8 cellular contexts compared by ENCODE assay signal in the genomic region with DNA sequence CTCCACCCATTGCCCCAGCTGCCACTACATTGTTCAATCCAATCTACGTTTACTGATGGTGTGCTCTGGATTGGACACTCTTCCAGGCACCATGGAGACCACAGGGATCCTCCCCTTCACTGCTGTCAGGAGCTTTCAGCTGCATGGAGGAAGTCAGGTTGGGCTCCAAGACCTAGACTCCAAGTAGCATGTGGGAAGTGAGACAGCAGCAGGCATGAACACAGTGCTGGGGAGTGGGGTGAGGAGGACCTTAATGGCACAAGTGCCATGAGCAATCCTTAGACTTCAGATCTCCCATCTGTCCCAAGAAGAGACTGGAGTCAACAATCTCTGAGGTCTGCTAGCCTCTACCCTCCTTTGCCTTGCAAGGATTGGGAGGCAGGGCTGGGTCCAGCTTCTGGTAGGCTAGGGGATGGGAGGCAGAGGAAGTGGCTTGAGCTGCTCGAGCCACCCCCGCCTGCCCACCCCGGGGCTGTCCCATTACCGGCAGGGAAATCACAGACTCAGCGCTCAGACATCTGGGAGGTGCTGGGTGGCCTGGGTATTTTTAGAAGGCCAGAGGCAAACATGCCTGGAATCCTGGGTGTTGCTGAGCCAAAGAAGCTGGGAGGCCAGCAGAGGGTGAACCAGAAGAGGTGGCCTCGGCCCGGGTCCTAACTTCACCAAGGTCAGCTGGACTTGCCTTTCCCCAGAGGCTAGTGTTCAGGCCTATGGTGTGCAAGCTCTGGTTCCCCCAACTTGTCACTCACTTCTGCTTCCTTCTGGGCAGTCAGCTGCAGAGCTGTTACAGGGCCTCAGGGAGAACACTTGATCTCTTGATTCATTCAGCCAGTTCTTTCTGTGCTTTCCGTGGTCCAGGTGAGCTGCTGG. TPM values are rescaled to one million over a fixed set of nuclear protein-coding genes. Genes with fewer than 3 reads are reported as not detected.
DNase-seq lines count a peak whose midpoint lies in the region; ATAC-seq and TF ChIP-seq lines count a peak whose summit lies in the region.

No MANE protein-coding gene starts in this region.

- H3K36me3 Mint-ChIP-seq in activated naive CD4-positive, alpha-beta T cell treated with anti-CD3 and anti-CD28 coated beads, Interleukin-2, amount 50 U/mL, for 24 hours: no peaks in the 10 kb centered on the region
- H3K36me3 Mint-ChIP-seq in activated naive CD4-positive, alpha-beta T cell treated with anti-CD3 and anti-CD28 coated beads for 36 hours (ENCODE audit: low read depth): no peaks in the 10 kb centered on the region
- H3K36me3 Mint-ChIP-seq in chondrocyte (ENCODE audit: low read depth) (no peaks in the 10 kb centered on the region), nephron (ENCODE audit: low read depth) (no peaks in the 10 kb centered on the region)

- no peaks in the 10 kb centered on the region for H3K27me3 ChIP-seq in HL-60 (ENCODE audit: insufficient read depth, poor library complexity, severe bottlenecking)

- intact Hi-C loops in activated naive CD4-positive, alpha-beta T cell treated with anti-CD3 and anti-CD28 coated beads for 36 hours (cut with micrococcal nuclease): no loop called here

- H3K9me3 Mint-ChIP-seq in activated naive CD4-positive, alpha-beta T cell treated with anti-CD3 and anti-CD28 coated beads, Interleukin-2, amount 50 U/mL, for 24 hours: no peaks in the 10 kb centered on the region
- H3K9me3 Mint-ChIP-seq in activated naive CD4-positive, alpha-beta T cell treated with anti-CD3 and anti-CD28 coated beads for 36 hours: no peaks in the 10 kb centered on the region
- H3K9me3 Mint-ChIP-seq in chondrocyte (ENCODE audit: low read depth): no peaks in the 10 kb centered on the region
- no peaks in the 10 kb centered on the region for H3K9me3 Mint-ChIP-seq in nephron

- H3K27me3 Mint-ChIP-seq in activated naive CD4-positive, alpha-beta T cell treated with anti-CD3 and anti-CD28 coated beads, Interleukin-2, amount 50 U/mL, for 24 hours: no peaks in the 10 kb centered on the region
- H3K27me3 Mint-ChIP-seq in activated naive CD4-positive, alpha-beta T cell treated with anti-CD3 and anti-CD28 coated beads for 36 hours (ENCODE audit: low read depth): no peaks in the 10 kb centered on the region
- H3K27me3 Mint-ChIP-seq in chondrocyte (ENCODE audit: low read depth) (no peaks in the 10 kb centered on the region), nephron (ENCODE audit: low read depth) (peaks cover 15% of the 10 kb centered on the region)

- H3K27ac ChIP-seq in HL-60 (replicated peaks): peak overlapping the region; percentile 57

- CTCF ChIA-PET in activated naive CD4-positive, alpha-beta T cell treated with anti-CD3 and anti-CD28 coated beads for 36 hours (lab: Charles Lee): interaction anchor here (0.5 to 2.3 kb wide), 8 partner anchors 11 to 613 kb away, joined by 3 to 12 read pairs (median 3); partner anchors contain the start of gene FCHSD2

- H3K4me3 Mint-ChIP-seq in activated naive CD4-positive, alpha-beta T cell treated with anti-CD3 and anti-CD28 coated beads, Interleukin-2, amount 50 U/mL, for 24 hours: no peak overlapping the region
- no peak overlapping the region for H3K4me3 Mint-ChIP-seq in activated naive CD4-positive, alpha-beta T cell treated with anti-CD3 and anti-CD28 coated beads for 36 hours
- peak overlapping the region; percentile 41 for H3K4me3 Mint-ChIP-seq in chondrocyte (ENCODE audit: unreplicated experiment)
- H3K4me3 Mint-ChIP-seq in nephron: peak overlapping the region in 1 of 3 experiments; percentile 24

- DNase-seq in activated naive CD4-positive, alpha-beta T cell treated with anti-CD3 and anti-CD28 coated beads for 36 hours: no peak
- DNase-seq in HL-60 (ENCODE audit: low read depth in 1 of 2, low spot score in 1 of 2) (peak in 1 of 2 experiments; percentile 61), chondrocyte (ENCODE audit: low spot score) (peak; percentile 90), NCI-H1092 treated with DMSO at 0.1 percent for 48 hours (lab: John Stamatoyannopoulos, UW) (no peak)
- DNase-seq in activated naive CD4-positive, alpha-beta T cell (lab: John Stamatoyannopoulos, UW): no peak

- no peak for TF ChIP-seq CTCF in HL-60 (IDR thresholded peaks at IDR 0.05; ENCODE audit: insufficient read depth, low read length)
- peak; percentile 22 for TF ChIP-seq CTCF in chondrocyte (IDR thresholded peaks at IDR 0.05)
- TF ChIP-seq CTCF in nephron (IDR thresholded peaks at IDR 0.05; ENCODE audit: unreplicated experiment in 3 of 3): no peak

- H3K27ac Mint-ChIP-seq in activated naive CD4-positive, alpha-beta T cell treated with anti-CD3 and anti-CD28 coated beads, Interleukin-2, amount 50 U/mL, for 24 hours: peak overlapping the region; percentile 62
- H3K27ac Mint-ChIP-seq in activated naive CD4-positive, alpha-beta T cell treated with anti-CD3 and anti-CD28 coated beads for 36 hours: no peak overlapping the region
- H3K27ac Mint-ChIP-seq in chondrocyte (ENCODE audit: unreplicated experiment): peak overlapping the region; percentile 93
- H3K27ac Mint-ChIP-seq in nephron: peak overlapping the region; percentile 56 to 81 (median 76)

- peaks cover 45% of the 10 kb centered on the region for H3K4me1 Mint-ChIP-seq in activated naive CD4-positive, alpha-beta T cell treated with anti-CD3 and anti-CD28 coated beads, Interleukin-2, amount 50 U/mL, for 24 hours
- H3K4me1 Mint-ChIP-seq in activated naive CD4-positive, alpha-beta T cell treated with anti-CD3 and anti-CD28 coated beads for 36 hours (ENCODE audit: low read depth): peaks cover 51% of the 10 kb centered on the region
- H3K4me1 Mint-ChIP-seq in chondrocyte (ENCODE audit: low read depth) (peaks cover 64% of the 10 kb centered on the region), nephron (peaks cover 59% of the 10 kb centered on the region)

- no peak for ATAC-seq in GM18520 (IDR thresholded peaks at IDR 0.05; ENCODE audit: unreplicated experiment)

- no peak overlapping the region for H3K4me3 ChIP-seq in HL-60 (replicated peaks; ENCODE audit: insufficient read depth, low read length)

RNA-seq across cellular contexts. Expression of gene FCHSD2, which starts 15.3 kb away (rescaled TPM):
- total RNA-seq in activated naive CD4-positive, alpha-beta T cell treated with anti-CD3 and anti-CD28 coated beads for 36 hours: 10 to 100 TPM; 31.1 to 36.8 TPM
- 38.7 to 69.5 TPM (median 66.8 TPM) in 3 replicates for total RNA-seq in chondrocyte
